ENCODE assay signal across 27 cellular contexts in the genomic region with DNA sequence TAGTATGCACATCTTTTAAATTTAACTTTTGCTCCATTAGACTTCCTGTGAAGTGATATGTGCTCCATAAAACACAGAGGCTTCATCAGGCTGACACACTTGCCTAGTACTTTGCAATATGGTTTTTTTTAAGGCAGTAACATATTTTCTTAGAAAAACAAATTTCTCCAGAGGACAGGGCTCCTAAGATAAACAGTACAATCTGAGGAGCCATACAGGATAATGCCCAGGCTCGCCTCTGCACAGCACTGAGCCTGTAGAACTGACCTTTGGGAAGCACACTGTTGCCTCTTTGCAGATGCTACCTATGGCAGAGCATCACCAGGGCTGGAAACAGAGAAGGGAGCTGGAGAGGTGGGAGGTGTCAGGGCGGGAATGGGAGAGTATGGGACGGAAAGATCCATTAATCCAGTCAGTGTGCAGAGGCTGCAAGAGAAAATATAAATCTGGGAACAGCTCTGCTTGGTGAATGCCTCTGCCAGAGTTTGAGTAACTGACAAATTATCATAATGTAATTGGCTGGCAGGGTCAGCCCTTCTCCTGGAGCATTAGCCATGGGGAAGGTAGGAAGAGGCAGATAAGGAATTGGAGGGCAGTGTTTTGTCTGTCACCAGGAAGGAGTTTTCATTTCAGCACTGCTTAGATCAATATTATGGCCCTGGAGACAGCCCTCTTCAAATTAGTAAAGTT.
"Had no signal": no experiment of that assay in that cellular context is flagged by ENCODE, and none has a peak within 500 bp of the region (broad histone marks: within the 10 kb centered on the region; RNA-seq: fewer than 3 reads in every experiment).

No MANE protein-coding gene starts in this region.

- ATAC-seq: heart right ventricle; left colon; left ventricle myocardium superior; lower lobe of right lung; naive thymus-derived CD8-positive, alpha-beta T cell; stimulated activated effector memory CD8-positive, alpha-beta T cell treated with anti-CD3 and anti-CD28 coated beads, Interleukin-12 subunit alpha, Interleukin-12 subunit beta, amount 100 ng/mL, for 72 hours had no signal

- H3K9me3 Mint-ChIP-seq: stimulated activated effector memory CD8-positive, alpha-beta T cell treated with anti-CD3 and anti-CD28 coated beads, Interleukin-12 subunit alpha, Interleukin-12 subunit beta, amount 100 ng/mL, for 72 hours; type B pancreatic cell had no signal

- FAIRE-seq: endometrium had no signal

- H3K4me3 Mint-ChIP-seq: naive thymus-derived CD8-positive, alpha-beta T cell; neural crest cell; stimulated activated effector memory CD8-positive, alpha-beta T cell treated with anti-CD3 and anti-CD28 coated beads, Interleukin-12 subunit alpha, Interleukin-12 subunit beta, amount 100 ng/mL, for 72 hours; type B pancreatic cell had no signal

- H3K27me3 ChIP-seq: right atrium auricular region, sigmoid colon, thyroid gland had no signal

- H3K27ac Mint-ChIP-seq: stimulated activated effector memory CD8-positive, alpha-beta T cell treated with anti-CD3 and anti-CD28 coated beads, Interleukin-12 subunit alpha, Interleukin-12 subunit beta, amount 100 ng/mL, for 72 hours; type B pancreatic cell had no signal

- H3K4me1 Mint-ChIP-seq: naive thymus-derived CD8-positive, alpha-beta T cell; stimulated activated effector memory CD8-positive, alpha-beta T cell treated with anti-CD3 and anti-CD28 coated beads, Interleukin-12 subunit alpha, Interleukin-12 subunit beta, amount 100 ng/mL, for 72 hours had no signal

- H3K4me1 ChIP-seq: esophagus squamous epithelium, lower lobe of right lung, prostate gland, right atrium auricular region, thyroid gland had no signal

- H3K27ac ChIP-seq: coronary artery, esophagus squamous epithelium, heart right ventricle, lower lobe of right lung, prostate gland, right atrium auricular region, sigmoid colon, stomach, thyroid gland had no signal

- H3K4me3 ChIP-seq: coronary artery, esophagus squamous epithelium, heart right ventricle, lower lobe of right lung, prostate gland, right atrium auricular region, sigmoid colon, stomach, thyroid gland had no signal

- H3K9me3 ChIP-seq: esophagus squamous epithelium, prostate gland, sigmoid colon, thyroid gland had no signal

- DNase-seq: dermis blood vessel endothelial cell; effector memory CD4-positive, alpha-beta T cell; erythroblast; esophagus squamous epithelium; foreskin melanocyte; glutamatergic neuron; heart right ventricle; hippocampal formation; islet precursor cell; kidney glomerular epithelial cell; left colon; left ventricle myocardium superior; lower lobe of right lung; naive thymus-derived CD8-positive, alpha-beta T cell; sigmoid colon; stimulated activated CD4-positive, alpha-beta T cell treated with anti-CD3 and anti-CD28 coated beads, Interleukin-2, amount 100 ng/mL, for 24 hours; stimulated activated CD4-positive, alpha-beta T cell treated with anti-CD3 and anti-CD28 coated beads, Interleukin-4, amount 100 ng/mL, for 24 hours; stimulated activated naive CD4-positive, alpha-beta T cell treated with Interleukin-2 at 50 U/mL for 16 hours; stomach; thyroid gland had no signal

- H3K36me3 Mint-ChIP-seq: stimulated activated effector memory CD8-positive, alpha-beta T cell treated with anti-CD3 and anti-CD28 coated beads, Interleukin-12 subunit alpha, Interleukin-12 subunit beta, amount 100 ng/mL, for 72 hours; type B pancreatic cell had no signal

- H3K36me3 ChIP-seq: esophagus squamous epithelium, heart right ventricle, lower lobe of right lung, prostate gland, right atrium auricular region, sigmoid colon, stomach, thyroid gland had no signal
